2 cellular contexts compared by ENCODE assay signal in genomic region chr6:20936949-20937348, GRCh38.
TF ChIP-seq lines count a peak whose summit lies in the region.

No MANE protein-coding gene starts in this region.

TF ChIP-seq in HCT116, 20 proteins besides CTCF, POLR2A, EP300 and RAD21 (continued from another document):
- TF ChIP-seq REST (IDR thresholded peaks at IDR 0.05; ENCODE audit: low read depth) = no peak
- no peak for TF ChIP-seq JUND (IDR thresholded peaks at IDR 0.05)
- TF ChIP-seq EZH2phosphoT487 (IDR thresholded peaks at IDR 0.05; ENCODE audit: borderline replicate concordance) = no peak
- TF ChIP-seq, protein P1, sequence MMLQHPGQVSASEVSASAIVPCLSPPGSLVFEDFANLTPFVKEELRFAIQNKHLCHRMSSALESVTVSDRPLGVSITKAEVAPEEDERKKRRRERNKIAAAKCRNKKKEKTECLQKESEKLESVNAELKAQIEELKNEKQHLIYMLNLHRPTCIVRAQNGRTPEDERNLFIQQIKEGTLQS (IDR thresholded peaks at IDR 0.05) = no peak
- TF ChIP-seq ZBTB33 (IDR thresholded peaks at IDR 0.05; ENCODE audit: extremely low read depth, insufficient replicate concordance, low read length) = no peak
- no peak for TF ChIP-seq ZFX (IDR thresholded peaks at IDR 0.05)
- TF ChIP-seq YY1 (IDR thresholded peaks at IDR 0.05; ENCODE audit: extremely low read depth, insufficient replicate concordance, low read depth, low read length) = no peak
- no peak for TF ChIP-seq EGR1 (IDR thresholded peaks at IDR 0.05; ENCODE audit: low read depth)
- no peak for TF ChIP-seq ZNF274 (IDR thresholded peaks at IDR 0.05; ENCODE audit: low read depth, low read length)
- TF ChIP-seq CBX3 (IDR thresholded peaks at IDR 0.05; ENCODE audit: low read depth) = no peak
- TF ChIP-seq SP1 (IDR thresholded peaks at IDR 0.05; ENCODE audit: low read depth) = no peak
- no peak for TF ChIP-seq ELF1 (IDR thresholded peaks at IDR 0.05; ENCODE audit: borderline replicate concordance, low read depth)
- TF ChIP-seq, protein P2, sequence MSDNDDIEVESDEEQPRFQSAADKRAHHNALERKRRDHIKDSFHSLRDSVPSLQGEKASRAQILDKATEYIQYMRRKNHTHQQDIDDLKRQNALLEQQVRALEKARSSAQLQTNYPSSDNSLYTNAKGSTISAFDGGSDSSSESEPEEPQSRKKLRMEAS (IDR thresholded peaks at IDR 0.05) = no peak
- no peak for TF ChIP-seq POLR2AphosphoS5 (IDR thresholded peaks at IDR 0.05; ENCODE audit: low read depth, low read length)
- TF ChIP-seq CEBPB (IDR thresholded peaks at IDR 0.05; ENCODE audit: low read depth) = no peak
- TF ChIP-seq SRF (IDR thresholded peaks at IDR 0.05; ENCODE audit: low read depth) = no peak
TF ChIP-seq in HCT116: peak in this region for 0.

TF ChIP-seq in H1, 55 proteins besides CTCF, POLR2A, EP300 and RAD21 (continued from another document):
- TF ChIP-seq CHD7 (IDR thresholded peaks at IDR 0.05; ENCODE audit: insufficient replicate concordance, low read length) (no peak), HDAC6 (IDR thresholded peaks at IDR 0.05; ENCODE audit: low read depth, low read length) (no peak), POLR2AphosphoS5 (IDR thresholded peaks at IDR 0.05; ENCODE audit: low read depth, low read length) (no peak)
- TF ChIP-seq, protein P1 (IDR thresholded peaks at IDR 0.05; ENCODE audit: insufficient read depth, low read depth, low read length) = no peak
- TF ChIP-seq, protein P3, sequence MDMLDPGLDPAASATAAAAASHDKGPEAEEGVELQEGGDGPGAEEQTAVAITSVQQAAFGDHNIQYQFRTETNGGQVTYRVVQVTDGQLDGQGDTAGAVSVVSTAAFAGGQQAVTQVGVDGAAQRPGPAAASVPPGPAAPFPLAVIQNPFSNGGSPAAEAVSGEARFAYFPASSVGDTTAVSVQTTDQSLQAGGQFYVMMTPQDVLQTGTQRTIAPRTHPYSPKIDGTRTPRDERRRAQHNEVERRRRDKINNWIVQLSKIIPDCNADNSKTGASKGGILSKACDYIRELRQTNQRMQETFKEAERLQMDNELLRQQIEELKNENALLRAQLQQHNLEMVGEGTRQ (IDR thresholded peaks at IDR 0.05; ENCODE audit: low read length) = no peak
- TF ChIP-seq, protein P2 (IDR thresholded peaks at IDR 0.05) = no peak
